Comparison of ENCODE assay signal across 15 cellular contexts in genomic region chr5:134594336-134594735, GRCh38.
"Had no signal": no experiment of that assay in that cellular context is flagged by ENCODE, and none has a peak within 500 bp of the region (broad histone marks: within the 10 kb centered on the region; RNA-seq: fewer than 3 reads in every experiment).

No MANE protein-coding gene starts in this region.

- DNase-seq: activated CD4-positive, alpha-beta T cell treated with anti-CD3 and anti-CD28 coated beads, Interleukin-2, amount 50 U/mL, for 4 hours; activated CD4-positive, CD25-positive, alpha-beta regulatory T cell; activated naive CD4-positive, alpha-beta T cell treated with anti-CD3 and anti-CD28 coated beads, Interleukin-2, amount 50 U/mL, for 16 hours; activated T-cell treated with anti-CD3 and anti-CD28 coated beads, Interleukin-2, amount 50 U/mL, for 1 hour; brain microvascular endothelial cell; erythroblast; hippocampal formation; lower lobe of right lung; midbrain; stimulated activated naive B cell treated with anti-CD40 and anti-IgM and Interleukin-4, amounts not matched to agents 10 μg/mL and 1 μg/mL and 100 μg/mL, for 72 hours; substantia nigra; trophoblast cell had no signal

- H3K4me3 ChIP-seq: lower lobe of right lung, right atrium auricular region had no signal

- ATAC-seq: lower lobe of right lung; stimulated activated naive B cell treated with anti-CD40 and anti-IgM and Interleukin-4, amounts not matched to agents 10 μg/mL and 1 μg/mL and 100 μg/mL, for 72 hours had no signal

- H3K4me3 Mint-ChIP-seq: dendritic cell treated with granulocyte-macrophage colony-stimulating factor and Interleukin-4, amounts not matched to agents 40 ng/mL and 50 ng/mL, for 4 days; stimulated activated naive B cell treated with anti-CD40 and anti-IgM and Interleukin-4, amounts not matched to agents 10 μg/mL and 1 μg/mL and 100 μg/mL, for 72 hours had no signal

- FAIRE-seq: TTC549 had no signal

- H3K27ac ChIP-seq: brain microvascular endothelial cell, lower lobe of right lung had no signal

- H3K4me1 ChIP-seq: lower lobe of right lung had no signal

- H3K27me3 ChIP-seq: brain microvascular endothelial cell, right atrium auricular region had no signal

- H3K9me3 Mint-ChIP-seq: dendritic cell treated with granulocyte-macrophage colony-stimulating factor and Interleukin-4, amounts not matched to agents 40 ng/mL and 50 ng/mL, for 4 days; stimulated activated naive B cell treated with anti-CD40 and anti-IgM and Interleukin-4, amounts not matched to agents 10 μg/mL and 1 μg/mL and 100 μg/mL, for 72 hours had no signal

- H3K27ac Mint-ChIP-seq: dendritic cell treated with granulocyte-macrophage colony-stimulating factor and Interleukin-4, amounts not matched to agents 40 ng/mL and 50 ng/mL, for 4 days had no signal

- H3K36me3 ChIP-seq: brain microvascular endothelial cell, lower lobe of right lung, right atrium auricular region had no signal

- H3K9me3 ChIP-seq: lower lobe of right lung, right atrium auricular region had no signal

- H3K27me3 Mint-ChIP-seq: dendritic cell treated with granulocyte-macrophage colony-stimulating factor and Interleukin-4, amounts not matched to agents 40 ng/mL and 50 ng/mL, for 4 days had no signal
